In the genomic region with DNA sequence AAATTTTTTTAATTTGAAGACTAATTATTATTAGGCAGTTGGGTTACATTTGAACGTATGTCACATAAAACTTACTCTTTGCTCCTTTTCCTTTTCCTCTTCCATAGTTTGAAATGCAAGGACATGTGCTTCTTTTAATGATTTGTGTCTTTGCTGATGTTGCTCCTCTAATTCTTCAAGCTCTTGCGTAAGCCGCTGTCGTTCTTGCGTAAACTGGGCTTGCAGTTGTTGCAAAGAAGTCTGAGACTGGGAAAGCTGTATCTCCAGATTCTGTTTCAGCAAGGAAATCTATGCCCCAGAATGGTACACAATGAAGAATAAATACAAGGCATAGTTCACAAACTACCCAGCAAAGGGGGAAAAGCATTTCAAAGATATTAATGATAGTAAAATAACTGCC, we compare ENCODE assay signal across 17 cellular contexts. TPM values are rescaled to one million over a fixed set of nuclear protein-coding genes. Genes with fewer than 3 reads are reported as not detected.
DNase-seq lines count a peak whose midpoint lies in the region; ATAC-seq, FAIRE-seq and TF ChIP-seq lines count a peak whose summit lies in the region.
"Had no signal": no experiment of that assay in that cellular context is flagged by ENCODE, and none has a peak within 500 bp of the region (broad histone marks: within the 10 kb centered on the region; RNA-seq: fewer than 3 reads in every experiment).

No MANE protein-coding gene starts in this region.

- no peak overlapping the region for H3K27ac Mint-ChIP-seq in CD14-positive monocyte
- no peak overlapping the region for H3K27ac Mint-ChIP-seq in activated naive CD8-positive, alpha-beta T cell treated with anti-CD3 and anti-CD28 coated beads, Interleukin-2, amount 50 U/mL, for 24 hours
- H3K27ac Mint-ChIP-seq: activated CD4-positive, alpha-beta T cell treated with anti-CD3 and anti-CD28 coated beads, Interleukin-2, amount 10 ng/mL, durations not matched to agents 7 days and 5 days; B cell; natural killer cell treated with Interleukin-12 subunit alpha and Interleukin-12 subunit beta and Interleukin-15 and Interleukin-18, amount 100 ng/mL, for 72 hours; T-helper 1 cell treated with Interleukin-12 subunit alpha and Interleukin-12 subunit beta and Interleukin-4 antibody, amounts not matched to agents 30 μg/mL and 1 μg/mL, for 36 hours had no signal

- TF ChIP-seq CTCF in CD14-positive monocyte (IDR thresholded peaks at IDR 0.05) (no peak), HepG2 (CRISPR knock-in tag; IDR thresholded peaks at IDR 0.05) (no peak)

- CTCF ChIA-PET in HepG2 (lab: Yijun Ruan, JAX; ENCODE audit: low intra/inter-chr PET ratio, low total read pairs): no interaction called here

- H3K4me3 ChIP-seq in HepG2 (replicated peaks in 1 of 3; ENCODE audit: insufficient read depth in 1 of 3, low read depth in 2 of 3, low read length in 3 of 3): no peak overlapping the region
- H3K4me3 ChIP-seq: GM12878, sigmoid colon had no signal

- no peak overlapping the region for H2AFZ ChIP-seq in HepG2 (ENCODE audit: low read length)

- no peaks in the 10 kb centered on the region for H3K27me3 ChIP-seq in HepG2 (ENCODE audit: control insufficient read depth in 1 of 2, insufficient read depth in 2 of 2, low read length in 2 of 2)
- H3K27me3 ChIP-seq: sigmoid colon had no signal

- H3K79me2 ChIP-seq in HepG2 (ENCODE audit: insufficient read depth, low read length): no peaks in the 10 kb centered on the region

- no peaks in the 10 kb centered on the region for H3K9me3 ChIP-seq in HepG2 (ENCODE audit: low read length)
- H3K9me3 ChIP-seq: sigmoid colon had no signal

- BruUV-seq in HepG2 (replicated peaks; lab: Mats Ljungman, UMichigan): no TSS peak

- no peak overlapping the region for H3K27ac ChIP-seq in HepG2 (ENCODE audit: extremely low read length, insufficient read depth, low read length)
- H3K27ac ChIP-seq: sigmoid colon had no signal

- DNase-seq in CD14-positive monocyte (ENCODE audit: low spot score) (peak; percentile 46), KBM-7 (peak; percentile 9), amniotic epithelial cell (ENCODE audit: low read depth) (peak; percentile 88), HepG2 (ENCODE audit: low spot score) (peak; percentile 21), T-helper 2 cell (no peak), NCI-H2107 treated with DMSO at 0.1 percent for 48 hours (lab: John Stamatoyannopoulos, UW; ENCODE audit: unreplicated experiment) (no peak)
- DNase-seq in activated naive CD8-positive, alpha-beta T cell treated with anti-CD3 and anti-CD28 coated beads, Interleukin-2, amount 50 U/mL, for 24 hours: no peak
- DNase-seq in stimulated activated CD4-positive, alpha-beta T cell treated with anti-CD3 and anti-CD28 coated beads, Interleukin-15, amount 100 ng/mL, for 24 hours: no peak
- DNase-seq: activated CD4-positive, alpha-beta T cell treated with anti-CD3 and anti-CD28 coated beads, Interleukin-2, amount 10 ng/mL, durations not matched to agents 7 days and 5 days; PC-3; sigmoid colon; stimulated activated naive CD8-positive, alpha-beta T cell treated with anti-CD3 and anti-CD28 coated beads, Interleukin-15, Interleukin-2, amounts not matched to agents 100 U/mL and 50 U/mL, for 24 hours had no signal

- in situ Hi-C loops in KBM-7 (cut with MboI; ENCODE audit: low pct_unique_long_range_greater_than_20kb, low sequenced_read_pairs): no loop called here
- in situ Hi-C loops in HepG2 (cut with HindIII; ENCODE audit: extremely low pct_ligation_motif_present, low pct_unique_long_range_greater_than_20kb): no loop called here

- no peaks in the 10 kb centered on the region for H3K36me3 Mint-ChIP-seq in CD14-positive monocyte
- H3K36me3 Mint-ChIP-seq in activated naive CD8-positive, alpha-beta T cell treated with anti-CD3 and anti-CD28 coated beads, Interleukin-2, amount 50 U/mL, for 24 hours (ENCODE audit: low read depth): peaks cover 2% of the 10 kb centered on the region
- H3K36me3 Mint-ChIP-seq: natural killer cell treated with Interleukin-12 subunit alpha and Interleukin-12 subunit beta and Interleukin-15 and Interleukin-18, amount 100 ng/mL, for 72 hours had no signal

- TF ChIP-seq EP300 in HepG2 (IDR thresholded peaks at IDR 0.05; ENCODE audit: low read depth in 2 of 2, low read length in 2 of 2) (peak in 1 of 2 experiments; percentile 87; a peak in 1 of 4 replicates), HepG2 (CRISPR knock-in tag; IDR thresholded peaks at IDR 0.05; ENCODE audit: borderline replicate concordance) (no peak)

- H3K4me3 Mint-ChIP-seq in CD14-positive monocyte: no peak overlapping the region
- no peak overlapping the region for H3K4me3 Mint-ChIP-seq in activated naive CD8-positive, alpha-beta T cell treated with anti-CD3 and anti-CD28 coated beads, Interleukin-2, amount 50 U/mL, for 24 hours
- H3K4me3 Mint-ChIP-seq: activated CD4-positive, alpha-beta T cell treated with anti-CD3 and anti-CD28 coated beads, Interleukin-2, amount 10 ng/mL, durations not matched to agents 7 days and 5 days; B cell; natural killer cell treated with Interleukin-12 subunit alpha and Interleukin-12 subunit beta and Interleukin-15 and Interleukin-18, amount 100 ng/mL, for 72 hours; T-helper 1 cell treated with Interleukin-12 subunit alpha and Interleukin-12 subunit beta and Interleukin-4 antibody, amounts not matched to agents 30 μg/mL and 1 μg/mL, for 36 hours had no signal

- POLR2A ChIA-PET in HepG2 (lab: Yijun Ruan, JAX): no interaction called here

- 91% methylated on average over 5 of the region's 5 CpGs for WGBS in HepG2 (ENCODE audit: low lambda C conversion rate)

- H3K36me3 ChIP-seq in HepG2 (replicated peaks in 1 of 2; ENCODE audit: control insufficient read depth in 1 of 2, insufficient read depth in 2 of 2, low read length in 2 of 2): no peaks in the 10 kb centered on the region

- peaks cover 3% of the 10 kb centered on the region for H3K4me1 Mint-ChIP-seq in CD14-positive monocyte
- H3K4me1 Mint-ChIP-seq in activated naive CD8-positive, alpha-beta T cell treated with anti-CD3 and anti-CD28 coated beads, Interleukin-2, amount 50 U/mL, for 24 hours: no peaks in the 10 kb centered on the region
- H3K4me1 Mint-ChIP-seq: B cell had no signal

- no peak overlapping the region for H3K4me2 ChIP-seq in HepG2 (ENCODE audit: low read depth, low read length)

- no peak for TF ChIP-seq RAD21 in HepG2 (CRISPR knock-in tag; IDR thresholded peaks at IDR 0.05)

- no peak for ATAC-seq in HepG2
- no peak for ATAC-seq in activated naive CD8-positive, alpha-beta T cell treated with anti-CD3 and anti-CD28 coated beads, Interleukin-2, amount 50 U/mL, for 24 hours
- ATAC-seq: GM12878; natural killer cell treated with Interleukin-12 subunit alpha and Interleukin-12 subunit beta and Interleukin-15 and Interleukin-18, amount 100 ng/mL, for 72 hours; PC-3; stimulated activated naive CD8-positive, alpha-beta T cell treated with anti-CD3 and anti-CD28 coated beads, Interleukin-15, Interleukin-2, amounts not matched to agents 100 U/mL and 50 U/mL, for 24 hours had no signal

- FAIRE-seq in HepG2 (lab: Jason Lieb, UNC): peak; percentile 34
- FAIRE-seq: astrocyte, GM12878 had no signal

- H3K4me1 ChIP-seq in HepG2 (ENCODE audit: insufficient read depth, low read length): no peaks in the 10 kb centered on the region
- H3K4me1 ChIP-seq: sigmoid colon had no signal

- no peaks in the 10 kb centered on the region for H3K9me3 Mint-ChIP-seq in CD14-positive monocyte
- H3K9me3 Mint-ChIP-seq in activated naive CD8-positive, alpha-beta T cell treated with anti-CD3 and anti-CD28 coated beads, Interleukin-2, amount 50 U/mL, for 24 hours: no peaks in the 10 kb centered on the region
- H3K9me3 Mint-ChIP-seq: activated CD4-positive, alpha-beta T cell treated with anti-CD3 and anti-CD28 coated beads, Interleukin-2, amount 10 ng/mL, durations not matched to agents 7 days and 5 days; natural killer cell treated with Interleukin-12 subunit alpha and Interleukin-12 subunit beta and Interleukin-15 and Interleukin-18, amount 100 ng/mL, for 72 hours; T-helper 1 cell treated with Interleukin-12 subunit alpha and Interleukin-12 subunit beta and Interleukin-4 antibody, amounts not matched to agents 30 μg/mL and 1 μg/mL, for 36 hours had no signal

- no peaks in the 10 kb centered on the region for H3K27me3 Mint-ChIP-seq in CD14-positive monocyte (ENCODE audit: low read depth in 3 of 3)
- H3K27me3 Mint-ChIP-seq in activated naive CD8-positive, alpha-beta T cell treated with anti-CD3 and anti-CD28 coated beads, Interleukin-2, amount 50 U/mL, for 24 hours: no peaks in the 10 kb centered on the region
- H3K27me3 Mint-ChIP-seq: activated CD4-positive, alpha-beta T cell treated with anti-CD3 and anti-CD28 coated beads, Interleukin-2, amount 10 ng/mL, durations not matched to agents 7 days and 5 days; B cell had no signal

- no peak for TF ChIP-seq POLR2A in HepG2 (IDR thresholded peaks at IDR 0.05; ENCODE audit: insufficient read depth in 1 of 2, low read depth in 2 of 2, low read length in 2 of 2)

- intact Hi-C loops in CD14-positive monocyte (cut with micrococcal nuclease) (no loop called here), HepG2 (cut with micrococcal nuclease; ENCODE audit: unreplicated experiment) (no loop called here)

- no peak overlapping the region for H3K9ac ChIP-seq in HepG2 (ENCODE audit: insufficient read depth, low read depth, low read length)

- no peaks in the 10 kb centered on the region for H4K20me1 ChIP-seq in HepG2 (ENCODE audit: insufficient read depth, low read length)

RNA-seq across cellular contexts. Expression of gene MCM9, which starts 45.1 kb away (rescaled TPM):
- polyA plus RNA-seq in CD14-positive monocyte: 10 to 100 TPM in 1 of 2 donors, 1 to 10 TPM in 1; 9.8 to 11.9 TPM
- total RNA-seq in HepG2 (2016; rRNA removed; fragmentation: Illumina TruSeq; extraction: Trizol): 11.6 and 17.2 TPM in 2 replicates
- 2.7 and 2.9 TPM in 2 replicates for total RNA-seq in HepG2 (2016; cell fraction: cytosol; rRNA removed; fragmentation: Illumina TruSeq; extraction: Trizol; ENCODE audit: low read depth)
- total RNA-seq in HepG2 (2016; cell fraction: insoluble cytoplasmic fraction; rRNA removed; fragmentation: Illumina TruSeq; extraction: Trizol): 10.8 and 16.0 TPM in 2 replicates
- total RNA-seq in HepG2 (2016; cell fraction: membrane; rRNA removed; fragmentation: Illumina TruSeq; extraction: Trizol): 5.0 TPM in 2 replicates
- 37.0 and 37.6 TPM in 2 replicates for total RNA-seq in HepG2 (2016; cell fraction: nucleus; rRNA removed; fragmentation: Illumina TruSeq; extraction: Trizol)
- 3.3 and 3.8 TPM in 2 replicates for polyA plus RNA-seq in HepG2 (2011; rRNA removed)
- polyA plus RNA-seq in HepG2 (2011; cell fraction: cytosol; rRNA removed): 1.4 and 1.7 TPM in 2 replicates
- 10.2 and 12.2 TPM in 2 replicates for polyA plus RNA-seq in HepG2 (2011; cell fraction: nucleus; rRNA removed)
- polyA plus RNA-seq in HepG2 (2012): 6.7 and 8.7 TPM in 2 replicates
- 0.57 and 0.58 TPM in 2 replicates for polyA plus RNA-seq in HepG2 (2016; cell fraction: cytosol; fragmentation: Illumina TruSeq; extraction: Trizol; ENCODE audit: low read depth)
- polyA plus RNA-seq in HepG2 (2016; cell fraction: insoluble cytoplasmic fraction; fragmentation: Illumina TruSeq; extraction: Trizol; ENCODE audit: low read depth): 5.1 and 5.7 TPM in 2 replicates
- polyA plus RNA-seq in HepG2 (2016; cell fraction: membrane; fragmentation: Illumina TruSeq; extraction: Trizol; ENCODE audit: low read depth): 1.4 TPM in 2 replicates
- 24.3 and 25.6 TPM in 2 replicates for polyA plus RNA-seq in HepG2 (2016; cell fraction: nucleus; fragmentation: Illumina TruSeq; extraction: Trizol; ENCODE audit: insufficient read depth, low read depth)
- 7.4 and 13.2 TPM in 2 replicates for polyA minus RNA-seq in HepG2 (2011; rRNA and poly(A)+ RNA removed; ENCODE audit: low replicate concordance)
- polyA minus RNA-seq in HepG2 (2011; cell fraction: cytosol; rRNA and poly(A)+ RNA removed): 4.0 and 5.6 TPM in 2 replicates
- 53.5 and 55.6 TPM in 2 replicates for polyA minus RNA-seq in HepG2 (2011; cell fraction: nucleus; rRNA and poly(A)+ RNA removed)

Comparison
In these comparisons a context has a peak if more than half of its experiments do, and no peak if none do; other contexts are left out.
1. DNase-seq: peak in CD14-positive monocyte (single experiment), KBM-7 (single experiment), amniotic epithelial cell (single experiment) and HepG2 (single experiment); none in activated naive CD8-positive, alpha-beta T cell treated with anti-CD3 and anti-CD28 coated beads, Interleukin-2, amount 50 U/mL, for 24 hours (single experiment), T-helper 2 cell (0 of 5), stimulated activated CD4-positive, alpha-beta T cell treated with anti-CD3 and anti-CD28 coated beads, Interleukin-15, amount 100 ng/mL, for 24 hours (single experiment) and NCI-H2107 treated with DMSO at 0.1 percent for 48 hours (single experiment).